ENCODE assay signal across 13 cellular contexts in the genomic region with DNA sequence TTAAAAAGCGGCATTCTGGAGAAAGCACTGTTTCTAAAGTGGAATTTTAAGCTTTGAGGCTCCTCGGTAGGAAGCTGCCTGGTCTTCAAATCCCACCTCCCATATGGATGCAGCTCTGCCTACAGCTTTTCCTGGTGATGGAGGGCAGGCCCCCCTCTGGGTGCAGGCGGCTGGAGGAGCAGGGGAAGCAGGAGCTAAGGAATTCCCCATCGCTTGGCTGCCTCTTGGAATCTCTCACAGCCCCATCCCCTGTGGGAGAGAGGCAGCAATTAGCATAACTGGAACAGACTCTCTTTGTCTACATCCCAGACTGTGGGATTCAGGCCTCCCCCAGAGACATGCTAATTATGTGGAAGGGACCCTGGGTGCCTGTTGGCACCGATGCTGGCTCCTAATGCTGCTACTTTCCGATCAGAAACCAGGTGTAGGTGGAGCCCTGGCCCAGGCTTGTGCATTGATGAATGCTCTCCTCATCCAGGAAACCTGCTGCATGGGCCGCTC. TPM values are rescaled to one million over a fixed set of nuclear protein-coding genes. Genes with fewer than 3 reads are reported as not detected.
DNase-seq lines count a peak whose midpoint lies in the region; ATAC-seq and TF ChIP-seq lines count a peak whose summit lies in the region.
"Had no signal": no experiment of that assay in that cellular context is flagged by ENCODE, and none has a peak within 500 bp of the region (broad histone marks: within the 10 kb centered on the region; RNA-seq: fewer than 3 reads in every experiment).

No MANE protein-coding gene starts in this region.

- intact Hi-C loops in body of pancreas (cut with DNase I): no loop called here
- intact Hi-C loops in activated CD4-positive, alpha-beta memory T cell treated with anti-CD3 and anti-CD28 coated beads for 36 hours (cut with micrococcal nuclease): no loop called here

- CTCF ChIA-PET in activated CD4-positive, alpha-beta memory T cell treated with anti-CD3 and anti-CD28 coated beads for 36 hours (lab: Charles Lee): interaction anchor here (0.9 kb wide), 1 partner anchor 171 kb away, joined by 5 read pairs; no protein-coding TSS in a partner anchor

- peak overlapping the region in 2 of 4 donors; percentile 9 to 56 for H3K27ac ChIP-seq in body of pancreas
- H3K27ac ChIP-seq: heart left ventricle had no signal

- DNase-seq in ACHN: peak; percentile 7
- DNase-seq in NCI-H1048 (lab: John Stamatoyannopoulos, UW): peak; percentile 68
- DNase-seq in body of pancreas: peak; percentile 27 to 48 (median 32)
- peak; percentile 51 for DNase-seq in medulla oblongata (ENCODE audit: extremely low spot score)
- no peak for DNase-seq in SIG-M5 treated with dmso at 0.1 percent for 504 hours (lab: John Stamatoyannopoulos, UW; ENCODE audit: unreplicated experiment)
- no peak for DNase-seq in ureter (ENCODE audit: low spot score)
- DNase-seq in activated CD4-positive, alpha-beta memory T cell treated with anti-CD3 and anti-CD28 coated beads for 36 hours: no peak
- DNase-seq: effector CD8-positive, alpha-beta T cell; GF-D8; heart left ventricle; NCI-H187 treated with DMSO at 0.1 percent for 48 hours had no signal

- H3K27me3 ChIP-seq in body of pancreas: no peaks in the 10 kb centered on the region

- H3K27ac Mint-ChIP-seq in activated CD4-positive, alpha-beta memory T cell treated with anti-CD3 and anti-CD28 coated beads for 36 hours: no peak overlapping the region

- no peaks in the 10 kb centered on the region for H3K9me3 Mint-ChIP-seq in activated CD4-positive, alpha-beta memory T cell treated with anti-CD3 and anti-CD28 coated beads for 36 hours

- no peaks in the 10 kb centered on the region for H3K36me3 ChIP-seq in body of pancreas (replicated peaks in 1 of 2; ENCODE audit: insufficient read depth in 1 of 2, low read depth in 2 of 2)
- H3K36me3 ChIP-seq: heart left ventricle had no signal

- WGBS in body of pancreas, 2 donors: 43 to 47% methylated on average over 7 of the region's 7 CpGs

- no peak overlapping the region for H3K4me3 ChIP-seq in body of pancreas
- H3K4me3 ChIP-seq: heart left ventricle, skin epidermis had no signal

- no peaks in the 10 kb centered on the region for H3K4me1 Mint-ChIP-seq in activated CD4-positive, alpha-beta memory T cell treated with anti-CD3 and anti-CD28 coated beads for 36 hours (ENCODE audit: low read depth)

- H3K27me3 Mint-ChIP-seq in activated CD4-positive, alpha-beta memory T cell treated with anti-CD3 and anti-CD28 coated beads for 36 hours: peaks cover 2% of the 10 kb centered on the region

- ATAC-seq in body of pancreas: peak; percentile 77
- ATAC-seq in GM21381 (IDR thresholded peaks at IDR 0.05; ENCODE audit: unreplicated experiment): no peak
- ATAC-seq: heart left ventricle had no signal

- no peaks in the 10 kb centered on the region for H3K9me3 ChIP-seq in body of pancreas
- H3K9me3 ChIP-seq: heart left ventricle had no signal

- POLR2A ChIA-PET in activated CD4-positive, alpha-beta memory T cell treated with anti-CD3 and anti-CD28 coated beads for 36 hours (lab: Charles Lee): no interaction called here

- H3K36me3 Mint-ChIP-seq in activated CD4-positive, alpha-beta memory T cell treated with anti-CD3 and anti-CD28 coated beads for 36 hours: no peaks in the 10 kb centered on the region

- H3K4me1 ChIP-seq in body of pancreas: peaks cover 6% of the 10 kb centered on the region
- H3K4me1 ChIP-seq: heart left ventricle had no signal

- in situ Hi-C loops in ACHN (cut with HindIII; ENCODE audit: low pct_ligation_motif_present, low pct_unique_long_range_greater_than_20kb, low sequenced_read_pairs): no loop called here

- no peak overlapping the region for H3K4me3 Mint-ChIP-seq in activated CD4-positive, alpha-beta memory T cell treated with anti-CD3 and anti-CD28 coated beads for 36 hours

- no peak for TF ChIP-seq CTCF in body of pancreas (IDR thresholded peaks at IDR 0.05)

- TF ChIP-seq POLR2A in body of pancreas (IDR thresholded peaks at IDR 0.05): no peak

RNA-seq across cellular contexts. Expression of gene LIPG, which starts 51.3 kb away (rescaled TPM):
- under 1 TPM; 0.52 to 0.66 TPM for total RNA-seq in body of pancreas
- total RNA-seq in ureter: 6.2 TPM
- total RNA-seq in activated CD4-positive, alpha-beta memory T cell treated with anti-CD3 and anti-CD28 coated beads for 36 hours: under 1 TPM; 0.17 to 0.50 TPM

Comparison
In these comparisons a context has a peak if more than half of its experiments do, and no peak if none do; other contexts are left out.
1. DNase-seq: peak in ACHN (single experiment), NCI-H1048 (single experiment), body of pancreas (4 of 4) and medulla oblongata (single experiment); none in SIG-M5 treated with dmso at 0.1 percent for 504 hours (single experiment), ureter (single experiment) and activated CD4-positive, alpha-beta memory T cell treated with anti-CD3 and anti-CD28 coated beads for 36 hours (single experiment).